Comparison of ENCODE assay signal across 6 cellular contexts in genomic region chr11:31248768-31249167, GRCh38.
"Had no signal": no experiment of that assay in that cellular context is flagged by ENCODE, and none has a peak within 500 bp of the region (broad histone marks: within the 10 kb centered on the region; RNA-seq: fewer than 3 reads in every experiment).

No MANE protein-coding gene starts in this region.

- H3K4me3 Mint-ChIP-seq: IgD-negative memory B cell had no signal

- H3K4me1 Mint-ChIP-seq: IgD-negative memory B cell had no signal

- H3K4me3 ChIP-seq: K562 had no signal

- DNase-seq: IMR-90, KBM-7 had no signal

- ATAC-seq: HepG2, K562 had no signal

- H3K36me3 Mint-ChIP-seq: IgD-negative memory B cell had no signal

- H3K27ac Mint-ChIP-seq: IgD-negative memory B cell had no signal

- H3K27ac ChIP-seq: HL-60 had no signal

- H3K27me3 Mint-ChIP-seq: IgD-negative memory B cell had no signal
